23 cellular contexts compared by ENCODE assay signal in the genomic region with DNA sequence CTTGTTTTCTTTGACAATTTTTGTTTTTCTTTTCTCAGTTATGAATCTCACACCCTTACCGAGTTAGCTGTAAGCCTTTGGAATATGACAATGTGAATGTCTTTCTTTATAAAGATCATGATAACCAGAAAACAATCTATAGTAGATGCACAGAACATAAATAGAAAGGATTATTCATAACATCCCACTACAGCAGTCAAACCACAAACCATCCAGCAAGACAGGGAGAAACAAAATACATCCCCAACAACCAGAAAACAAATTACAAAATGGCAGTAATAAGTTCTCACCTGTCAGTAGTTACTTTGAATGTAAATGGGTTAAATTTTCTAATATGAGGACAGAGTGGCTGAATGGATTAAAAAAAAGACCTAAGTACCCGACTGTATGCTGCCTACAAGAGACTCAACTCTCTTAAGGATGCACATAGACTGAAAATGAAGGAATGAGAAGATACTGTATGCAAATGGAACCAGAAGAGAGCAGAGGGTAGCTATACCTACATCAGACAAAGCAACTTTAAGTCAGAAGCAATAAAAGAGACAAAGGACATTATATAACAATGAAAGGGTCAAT.
"Had no signal": no experiment of that assay in that cellular context is flagged by ENCODE, and none has a peak within 500 bp of the region (broad histone marks: within the 10 kb centered on the region; RNA-seq: fewer than 3 reads in every experiment).

No MANE protein-coding gene starts in this region.

- DNase-seq: effector CD4-positive, alpha-beta T cell; erythroblast; foreskin keratinocyte; heart left ventricle; hippocampal formation; left colon; left ventricle myocardium superior; mesenchymal stem cell; midbrain; naive thymus-derived CD4-positive, alpha-beta T cell; nephron progenitor cell; posterior cingulate gyrus; sigmoid colon; small intestine; stimulated activated CD4-positive, alpha-beta T cell treated with anti-CD3 and anti-CD28 coated beads, Interleukin-12 subunit alpha, Interleukin-12 subunit beta, amount 100 ng/mL, for 4 hours; stimulated activated naive CD8-positive, alpha-beta T cell treated with anti-CD3 and anti-CD28 coated beads, Interleukin-15, Interleukin-2, amounts not matched to agents 100 U/mL and 50 U/mL, for 24 hours; transverse colon had no signal

- H3K4me1 Mint-ChIP-seq: endodermal cell; naive thymus-derived CD4-positive, alpha-beta T cell; nephron progenitor cell had no signal

- H3K9me3 Mint-ChIP-seq: endodermal cell had no signal

- H3K4me3 Mint-ChIP-seq: endodermal cell; naive thymus-derived CD4-positive, alpha-beta T cell; nephron progenitor cell had no signal

- FAIRE-seq: endothelial cell of umbilical vein, small intestine had no signal

- H3K4me3 ChIP-seq: coronary artery, heart left ventricle, lung, right atrium auricular region, sigmoid colon, suprapubic skin, transverse colon had no signal

- H3K27ac Mint-ChIP-seq: endodermal cell; naive thymus-derived CD4-positive, alpha-beta T cell; nephron progenitor cell had no signal

- H3K27me3 ChIP-seq: foreskin keratinocyte, heart left ventricle, right atrium auricular region, sigmoid colon, suprapubic skin, transverse colon had no signal

- H3K27ac ChIP-seq: foreskin keratinocyte, suprapubic skin, transverse colon had no signal

- H3K9me3 ChIP-seq: right atrium auricular region, sigmoid colon, suprapubic skin had no signal

- H3K36me3 ChIP-seq: right atrium auricular region, transverse colon had no signal

- ATAC-seq: foreskin keratinocyte; heart left ventricle; left colon; left ventricle myocardium superior; naive thymus-derived CD4-positive, alpha-beta T cell; stimulated activated naive CD8-positive, alpha-beta T cell treated with anti-CD3 and anti-CD28 coated beads, Interleukin-15, Interleukin-2, amounts not matched to agents 100 U/mL and 50 U/mL, for 24 hours had no signal
